ENCODE assay signal across 20 cellular contexts in genomic region chr1:28917757-28918118, GRCh38. TPM values are rescaled to one million over a fixed set of nuclear protein-coding genes. Genes with fewer than 3 reads are reported as not detected.
DNase-seq lines count a peak whose midpoint lies in the region; ATAC-seq, FAIRE-seq and TF ChIP-seq lines count a peak whose summit lies in the region.
"Had no signal": no experiment of that assay in that cellular context is flagged by ENCODE, and none has a peak within 500 bp of the region (broad histone marks: within the 10 kb centered on the region; RNA-seq: fewer than 3 reads in every experiment).

No MANE protein-coding gene starts in this region.

- H4K20me1 ChIP-seq in BLaER1 (peaks cover 76% of the 10 kb centered on the region), GM23338 (replicated peaks; ENCODE audit: insufficient read depth) (peaks cover 20% of the 10 kb centered on the region)

- H3K79me2 ChIP-seq in GM23338 (replicated peaks; ENCODE audit: insufficient read depth): peaks cover 71% of the 10 kb centered on the region

- no peaks in the 10 kb centered on the region for H3F3A ChIP-seq in GM23338 (replicated peaks; ENCODE audit: low read depth)

- no peak overlapping the region for H3K27ac ChIP-seq in BLaER1
- no peak overlapping the region for H3K27ac ChIP-seq in HUES64 (ENCODE audit: low read depth, low read length)
- H3K27ac ChIP-seq in lower lobe of right lung: no peak overlapping the region
- no peak overlapping the region for H3K27ac ChIP-seq in GM23338 (ENCODE audit: low read depth)
- H3K27ac ChIP-seq: cardiac muscle cell, psoas muscle, suprapubic skin had no signal

- H3K36me3 ChIP-seq in BLaER1 (no peaks in the 10 kb centered on the region), HUES64 (ENCODE audit: insufficient read depth, low read length) (no peaks in the 10 kb centered on the region), lower lobe of right lung (no peaks in the 10 kb centered on the region), GM23338 (ENCODE audit: insufficient read depth) (no peaks in the 10 kb centered on the region)
- H3K36me3 ChIP-seq: cardiac muscle cell, suprapubic skin had no signal

- no peaks in the 10 kb centered on the region for H3K9me3 Mint-ChIP-seq in activated naive CD4-positive, alpha-beta T cell treated with anti-CD3 and anti-CD28 coated beads, Interleukin-2, amount 10 ng/mL, durations not matched to agents 7 days and 5 days
- H3K9me3 Mint-ChIP-seq in memory B cell (no peaks in the 10 kb centered on the region), GM23338 (no peaks in the 10 kb centered on the region)
- no peaks in the 10 kb centered on the region for H3K9me3 Mint-ChIP-seq in activated T-helper 2 cell treated with anti-CD3 and anti-CD28 coated beads, Interferon-gamma antibody, Interleukin-2, Interleukin-4, amounts not matched to agents 10 μg/mL and 5 μg/mL and 100 μg/mL, durations not matched to agents 14 hours and 24 hours and 36 hours
- H3K9me3 Mint-ChIP-seq: endodermal cell; T-helper 1 cell treated with Interleukin-12 subunit alpha and Interleukin-12 subunit beta and Interleukin-4 antibody, amounts not matched to agents 30 μg/mL and 1 μg/mL, for 36 hours had no signal

- FAIRE-seq in urothelium cell line (lab: Jason Lieb, UNC): no peak
- FAIRE-seq: GM19239 had no signal

- intact Hi-C loops in activated T-helper 2 cell treated with anti-CD3 and anti-CD28 coated beads, Interferon-gamma antibody, Interleukin-2, Interleukin-4, amounts not matched to agents 10 μg/mL and 5 μg/mL and 100 μg/mL, durations not matched to agents 14 hours and 24 hours and 36 hours (cut with micrococcal nuclease): loop anchor here (10.0 kb wide), 1 partner anchor 207 kb away; the partner anchor contains the start of gene TMEM200B
- intact Hi-C loops in lower lobe of right lung (cut with DNase I): no loop called here

- H3K27ac Mint-ChIP-seq in activated naive CD4-positive, alpha-beta T cell treated with anti-CD3 and anti-CD28 coated beads, Interleukin-2, amount 10 ng/mL, durations not matched to agents 7 days and 5 days: peak overlapping the region; percentile 68
- H3K27ac Mint-ChIP-seq in memory B cell (peak overlapping the region; percentile 31), GM23338 (no peak overlapping the region)
- H3K27ac Mint-ChIP-seq in activated T-helper 2 cell treated with anti-CD3 and anti-CD28 coated beads, Interferon-gamma antibody, Interleukin-2, Interleukin-4, amounts not matched to agents 10 μg/mL and 5 μg/mL and 100 μg/mL, durations not matched to agents 14 hours and 24 hours and 36 hours: no peak overlapping the region
- H3K27ac Mint-ChIP-seq: endodermal cell; T-helper 1 cell treated with Interleukin-12 subunit alpha and Interleukin-12 subunit beta and Interleukin-4 antibody, amounts not matched to agents 30 μg/mL and 1 μg/mL, for 36 hours had no signal

- H3K36me3 Mint-ChIP-seq in activated naive CD4-positive, alpha-beta T cell treated with anti-CD3 and anti-CD28 coated beads, Interleukin-2, amount 10 ng/mL, durations not matched to agents 7 days and 5 days: peaks cover 29% of the 10 kb centered on the region
- peaks cover 1% of the 10 kb centered on the region for H3K36me3 Mint-ChIP-seq in memory B cell
- peaks cover 20% of the 10 kb centered on the region for H3K36me3 Mint-ChIP-seq in activated T-helper 2 cell treated with anti-CD3 and anti-CD28 coated beads, Interferon-gamma antibody, Interleukin-2, Interleukin-4, amounts not matched to agents 10 μg/mL and 5 μg/mL and 100 μg/mL, durations not matched to agents 14 hours and 24 hours and 36 hours (ENCODE audit: low read depth)
- H3K36me3 Mint-ChIP-seq in GM23338 (ENCODE audit: low read depth): no peaks in the 10 kb centered on the region; the same call in 2 of the 3 replicates

- TF ChIP-seq CTCF in lower lobe of right lung (IDR thresholded peaks at IDR 0.05): no peak
- no peak for TF ChIP-seq CTCF in GM23338 (conservative IDR thresholded peaks at IDR 0.05; ENCODE audit: low read depth in 2 of 2)

- ATAC-seq in memory B cell (ENCODE audit: low read depth) (no peak), lower lobe of right lung (no peak), GM23338 (no peak)
- ATAC-seq: psoas muscle had no signal

- DNase-seq in activated naive CD4-positive, alpha-beta T cell treated with anti-CD3 and anti-CD28 coated beads, Interleukin-2, amount 10 ng/mL, durations not matched to agents 7 days and 5 days: no peak
- DNase-seq in memory B cell (ENCODE audit: low spot score in 2 of 2) (no peak), urothelium cell line (ENCODE audit: low spot score) (no peak), lower lobe of right lung (no peak), GM23338 (ENCODE audit: low spot score) (no peak)
- DNase-seq in activated T-helper 2 cell treated with anti-CD3 and anti-CD28 coated beads, Interferon-gamma antibody, Interleukin-2, Interleukin-4, amounts not matched to agents 10 μg/mL and 5 μg/mL and 100 μg/mL, durations not matched to agents 14 hours and 24 hours and 36 hours (ENCODE audit: low spot score): no peak
- DNase-seq: activated gamma-delta T cell, DMS53, endodermal cell, IMR-90, NCI-H1105 treated with DMSO at 0.1 percent for 48 hours, psoas muscle, Right ventricle myocardium superior, spleen had no signal

- H3K9me3 ChIP-seq in BLaER1 (no peaks in the 10 kb centered on the region), HUES64 (ENCODE audit: insufficient read depth, low read depth, low read length) (no peaks in the 10 kb centered on the region), lower lobe of right lung (no peaks in the 10 kb centered on the region)
- H3K9me3 ChIP-seq: psoas muscle, spleen, suprapubic skin had no signal

- H3K4me1 Mint-ChIP-seq in activated naive CD4-positive, alpha-beta T cell treated with anti-CD3 and anti-CD28 coated beads, Interleukin-2, amount 10 ng/mL, durations not matched to agents 7 days and 5 days: peaks cover 70% of the 10 kb centered on the region
- H3K4me1 Mint-ChIP-seq in memory B cell: peaks cover 34% of the 10 kb centered on the region
- peaks cover 44% of the 10 kb centered on the region for H3K4me1 Mint-ChIP-seq in activated T-helper 2 cell treated with anti-CD3 and anti-CD28 coated beads, Interferon-gamma antibody, Interleukin-2, Interleukin-4, amounts not matched to agents 10 μg/mL and 5 μg/mL and 100 μg/mL, durations not matched to agents 14 hours and 24 hours and 36 hours (ENCODE audit: low read depth)
- peaks cover 27% of the 10 kb centered on the region for H3K4me1 Mint-ChIP-seq in GM23338

- H3K9ac ChIP-seq in BLaER1 (peak overlapping the region; percentile 24; the same call in 1 of the 2 replicates), HUES64 (ENCODE audit: low read depth, low read length) (0 out of 2 replicates have a peak overlapping the region, but pooled peaks have one; percentile 14)

- H3K4me3 Mint-ChIP-seq in activated naive CD4-positive, alpha-beta T cell treated with anti-CD3 and anti-CD28 coated beads, Interleukin-2, amount 10 ng/mL, durations not matched to agents 7 days and 5 days: peak overlapping the region; percentile 98
- H3K4me3 Mint-ChIP-seq in memory B cell: no peak overlapping the region
- H3K4me3 Mint-ChIP-seq in activated T-helper 2 cell treated with anti-CD3 and anti-CD28 coated beads, Interferon-gamma antibody, Interleukin-2, Interleukin-4, amounts not matched to agents 10 μg/mL and 5 μg/mL and 100 μg/mL, durations not matched to agents 14 hours and 24 hours and 36 hours (ENCODE audit: low read depth): no peak overlapping the region
- H3K4me3 Mint-ChIP-seq in GM23338: no peak overlapping the region
- H3K4me3 Mint-ChIP-seq: endodermal cell had no signal

- H3K27me3 Mint-ChIP-seq in activated naive CD4-positive, alpha-beta T cell treated with anti-CD3 and anti-CD28 coated beads, Interleukin-2, amount 10 ng/mL, durations not matched to agents 7 days and 5 days: no peaks in the 10 kb centered on the region
- no peaks in the 10 kb centered on the region for H3K27me3 Mint-ChIP-seq in memory B cell
- H3K27me3 Mint-ChIP-seq in activated T-helper 2 cell treated with anti-CD3 and anti-CD28 coated beads, Interferon-gamma antibody, Interleukin-2, Interleukin-4, amounts not matched to agents 10 μg/mL and 5 μg/mL and 100 μg/mL, durations not matched to agents 14 hours and 24 hours and 36 hours (ENCODE audit: low read depth): no peaks in the 10 kb centered on the region
- H3K27me3 Mint-ChIP-seq in GM23338 (ENCODE audit: insufficient read depth, low read depth, poor library complexity): peaks cover 6% of the 10 kb centered on the region

- CTCF ChIA-PET in activated naive CD4-positive, alpha-beta T cell treated with anti-CD3 and anti-CD28 coated beads, Interleukin-2, amount 10 ng/mL, durations not matched to agents 7 days and 5 days (lab: Charles Lee): no interaction called here

- no peak overlapping the region for H3K4me3 ChIP-seq in BLaER1
- H3K4me3 ChIP-seq in HUES64 (ENCODE audit: low read length): no peak overlapping the region
- no peak overlapping the region for H3K4me3 ChIP-seq in lower lobe of right lung
- no peak overlapping the region for H3K4me3 ChIP-seq in GM23338
- H3K4me3 ChIP-seq: cardiac muscle cell, psoas muscle, spleen, suprapubic skin had no signal

- H3K9me2 ChIP-seq in GM23338 (ENCODE audit: insufficient read depth): no peaks in the 10 kb centered on the region

- H3K4me2 ChIP-seq in BLaER1 (no peak overlapping the region), GM23338 (no peak overlapping the region)

- WGBS in HUES64: 91% methylated on average over 2 of the region's 2 CpGs

- H3K27me3 ChIP-seq in BLaER1 (no peaks in the 10 kb centered on the region), HUES64 (ENCODE audit: insufficient read depth, low read length) (no peaks in the 10 kb centered on the region), lower lobe of right lung (ENCODE audit: low read depth) (no peaks in the 10 kb centered on the region), GM23338 (ENCODE audit: insufficient read depth) (peaks cover 3% of the 10 kb centered on the region; the same call in 1 of the 2 replicates)
- H3K27me3 ChIP-seq: cardiac muscle cell, spleen, suprapubic skin had no signal

- H2AFZ ChIP-seq in GM23338: no peak overlapping the region

- H3K4me1 ChIP-seq in BLaER1: peaks cover 28% of the 10 kb centered on the region
- peaks cover 13% of the 10 kb centered on the region for H3K4me1 ChIP-seq in HUES64 (ENCODE audit: insufficient read depth, low read length)
- peaks cover 19% of the 10 kb centered on the region for H3K4me1 ChIP-seq in lower lobe of right lung
- peaks cover 21% of the 10 kb centered on the region for H3K4me1 ChIP-seq in GM23338 (ENCODE audit: insufficient read depth)

TF ChIP-seq in GM23338, 12 proteins besides CTCF, POLR2A, EP300 and RAD21 (continues in another document):
- TF ChIP-seq CREB1 (CRISPR knock-in tag; IDR thresholded peaks at IDR 0.05; ENCODE audit: low read depth) (no peak), POLR2AphosphoS5 (IDR thresholded peaks at IDR 0.05; ENCODE audit: low read depth) (no peak), NANOG (IDR thresholded peaks at IDR 0.05; ENCODE audit: borderline replicate concordance) (no peak), EZH2 (IDR thresholded peaks at IDR 0.05; ENCODE audit: low read depth, unreplicated experiment) (no peak)

RNA-seq across cellular contexts. Expression of gene EPB41, which starts 3.4 kb away (rescaled TPM):
- 50.5 TPM for polyA plus RNA-seq in HUES64 (2013, experiment 1 of 2)
- 54.1 TPM for polyA plus RNA-seq in HUES64 (2013, experiment 2 of 2)
- total RNA-seq in activated T-helper 2 cell treated with anti-CD3 and anti-CD28 coated beads, Interferon-gamma antibody, Interleukin-2, Interleukin-4, amounts not matched to agents 10 μg/mL and 5 μg/mL and 100 μg/mL, durations not matched to agents 14 hours and 24 hours and 36 hours: 62.6 and 68.0 TPM in 2 replicates
- total RNA-seq in lower lobe of right lung: 58.6 TPM
- total RNA-seq in GM23338 (2014; rRNA removed; shearing (Covaris generic)): 108 and 112 TPM in 2 replicates
- polyA plus RNA-seq in GM23338 (2016; fragmentation: Nextera tagmentation; extraction: Ambion mirVana): 25.4 and 26.8 TPM in 2 replicates

Comparison
In these comparisons a context has a peak if more than half of its experiments do, and no peak if none do; other contexts are left out.
1. H3K27ac Mint-ChIP-seq: peak in activated naive CD4-positive, alpha-beta T cell treated with anti-CD3 and anti-CD28 coated beads, Interleukin-2, amount 10 ng/mL, durations not matched to agents 7 days and 5 days (single experiment) and memory B cell (single experiment); none in activated T-helper 2 cell treated with anti-CD3 and anti-CD28 coated beads, Interferon-gamma antibody, Interleukin-2, Interleukin-4, amounts not matched to agents 10 μg/mL and 5 μg/mL and 100 μg/mL, durations not matched to agents 14 hours and 24 hours and 36 hours (single experiment) and GM23338 (single experiment).